Comparison of ENCODE assay signal across 9 cellular contexts in genomic region chr4:136803430-136803829, GRCh38.
"Had no signal": no experiment of that assay in that cellular context is flagged by ENCODE, and none has a peak within 500 bp of the region (broad histone marks: within the 10 kb centered on the region; RNA-seq: fewer than 3 reads in every experiment).

No MANE protein-coding gene starts in this region.

- DNase-seq: activated CD4-positive, alpha-beta T cell treated with anti-CD3 and anti-CD28 coated beads, Interleukin-2, amount 10 ng/mL, durations not matched to agents 7 days and 5 days; activated CD8-positive, alpha-beta memory T cell treated with anti-CD3 and anti-CD28 coated beads for 24 hours; activated naive CD4-positive, alpha-beta T cell treated with anti-CD3 and anti-CD28 coated beads, Interleukin-2, amount 10 ng/mL, durations not matched to agents 7 days and 5 days; dermis blood vessel endothelial cell; left cardiac atrium; midbrain; stimulated activated CD4-positive, alpha-beta T cell treated with anti-CD3 and anti-CD28 coated beads, Interleukin-1b, Interleukin-23, amount 100 ng/mL, for 48 hours had no signal

- ATAC-seq: left cardiac atrium had no signal

- H3K36me3 ChIP-seq: ascending aorta, thoracic aorta had no signal

- H3K4me3 ChIP-seq: ascending aorta, thoracic aorta had no signal

- H3K27ac ChIP-seq: ascending aorta, thoracic aorta had no signal

- H3K27me3 ChIP-seq: ascending aorta had no signal
